ENCODE assay signal across 1 cellular context in genomic region chr17:41800601-41801373, GRCh38.
A peak's percentile ranks its signal among the peaks of the same experiment; 100 is the strongest.
TF ChIP-seq lines count a peak whose summit lies in the region.

No MANE protein-coding gene starts in this region.

TF ChIP-seq in HepG2, 621 proteins besides CTCF, POLR2A, EP300 and RAD21 (continued from another document and continues in another):
- TF ChIP-seq SKIL (CRISPR knock-in tag; IDR thresholded peaks at IDR 0.05; ENCODE audit: borderline replicate concordance) (peak; percentile 33; the same call in 1 of the 2 replicates), IRX3 (CRISPR knock-in tag; IDR thresholded peaks at IDR 0.05; ENCODE audit: borderline replicate concordance, low read depth) (0 out of 2 replicates have a peak, but pooled peaks have one; percentile 15), SOX6 (IDR thresholded peaks at IDR 0.05) (no peak), SOX6 (CRISPR knock-in tag; IDR thresholded peaks at IDR 0.05) (peak; percentile 45; the same call in 1 of the 2 replicates), HOMEZ (CRISPR knock-in tag; IDR thresholded peaks at IDR 0.05; ENCODE audit: low read depth) (peak; percentile 21; the same call in 1 of the 2 replicates), REL (CRISPR knock-in tag; conservative IDR thresholded peaks at IDR 0.05) (peak; percentile 50; the same call in 1 of the 2 replicates), THRA (CRISPR knock-in tag; IDR thresholded peaks at IDR 0.05; ENCODE audit: borderline replicate concordance) (no peak), ZNF7 (CRISPR knock-in tag; IDR thresholded peaks at IDR 0.05) (no peak), HNF1B (CRISPR knock-in tag; IDR thresholded peaks at IDR 0.05) (peak; percentile 95), TEF (CRISPR knock-in tag; IDR thresholded peaks at IDR 0.05) (no peak), ZNF761 (CRISPR knock-in tag; conservative IDR thresholded peaks at IDR 0.05) (0 out of 2 replicates have a peak, but pooled peaks have one; percentile 4), SNAPC2 (CRISPR knock-in tag; IDR thresholded peaks at IDR 0.05) (peak; percentile 41; the same call in 1 of the 2 replicates), PAXIP1 (CRISPR knock-in tag; conservative IDR thresholded peaks at IDR 0.05) (peak; percentile 77), ARNT2 (CRISPR knock-in tag; IDR thresholded peaks at IDR 0.05; ENCODE audit: low read depth) (peak; percentile 41; the same call in 1 of the 2 replicates), LBX2 (CRISPR knock-in tag; IDR thresholded peaks at IDR 0.05; ENCODE audit: borderline replicate concordance) (peak; percentile 78; the same call in 1 of the 2 replicates), RCOR2 (CRISPR knock-in tag; IDR thresholded peaks at IDR 0.05) (0 out of 2 replicates have a peak, but pooled peaks have one; percentile 15), HMG20B (CRISPR knock-in tag; conservative IDR thresholded peaks at IDR 0.05) (no peak), GTF3A (CRISPR knock-in tag; conservative IDR thresholded peaks at IDR 0.05) (no peak), MED1 (CRISPR knock-in tag; IDR thresholded peaks at IDR 0.05) (peak; percentile 36; the same call in 1 of the 2 replicates), HNF4A (CRISPR knock-in tag; IDR thresholded peaks at IDR 0.05) (peak; percentile 83), ZNF280B (CRISPR knock-in tag; IDR thresholded peaks at IDR 0.05; ENCODE audit: borderline replicate concordance) (0 out of 2 replicates have a peak, but pooled peaks have one; percentile 27), SAP130 (CRISPR knock-in tag; IDR thresholded peaks at IDR 0.05; ENCODE audit: low read depth) (peak; percentile 73; the same call in 1 of the 2 replicates), POGK (CRISPR knock-in tag; conservative IDR thresholded peaks at IDR 0.05) (no peak; the same call in 1 of the 2 replicates), FOSL2 (CRISPR knock-in tag; IDR thresholded peaks at IDR 0.05) (peak; percentile 36; the same call in 1 of the 2 replicates), STAT5B (CRISPR knock-in tag; IDR thresholded peaks at IDR 0.05) (no peak), U2AF2 (IDR thresholded peaks at IDR 0.05; ENCODE audit: low read depth, low read length) (0 out of 2 replicates have a peak, but pooled peaks have one; percentile 41), ELF1 (CRISPR knock-in tag; IDR thresholded peaks at IDR 0.05) (peak; percentile 55; the same call in 1 of the 2 replicates), TERF1 (CRISPR knock-in tag; IDR thresholded peaks at IDR 0.05) (no peak), ZFX (CRISPR knock-in tag; IDR thresholded peaks at IDR 0.05; ENCODE audit: low read depth) (peak; percentile 59; the same call in 1 of the 2 replicates), RBM39 (IDR thresholded peaks at IDR 0.05; ENCODE audit: low read depth, low read length, poor library complexity, severe bottlenecking) (peak; percentile 5), ZNF563 (CRISPR knock-in tag; IDR thresholded peaks at IDR 0.05) (peak; percentile 65; the same call in 1 of the 2 replicates), SNAPC5 (CRISPR knock-in tag; IDR thresholded peaks at IDR 0.05; ENCODE audit: borderline replicate concordance) (0 out of 2 replicates have a peak, but pooled peaks have one; percentile 16), GMEB2 (CRISPR knock-in tag; IDR thresholded peaks at IDR 0.05; ENCODE audit: low read depth) (no peak)
